1 cellular context compared by ENCODE assay signal in genomic region chr12:49567611-49568441, GRCh38.
TF ChIP-seq lines count a peak whose summit lies in the region.

TSS of gene MCRS1 (minus strand) at chr12:49568142. CDS start at chr12:49566731, 1,411 bp downstream.

TF ChIP-seq in K562, 482 proteins besides CTCF, POLR2A, EP300 and RAD21 (continued from another document and continues in another):
- no peak for TF ChIP-seq ZBTB33 (CRISPR knock-in tag; IDR thresholded peaks at IDR 0.05)
- TF ChIP-seq CEBPG (CRISPR knock-in tag; IDR thresholded peaks at IDR 0.05) = peak; percentile 31; the same call in 1 of the 2 replicates
- no peak for TF ChIP-seq CEBPG (tag; conservative IDR thresholded peaks at IDR 0.05 in 1 of 2, IDR thresholded peaks at IDR 0.05 in 1 of 2)
- no peak for TF ChIP-seq NBN (IDR thresholded peaks at IDR 0.05; ENCODE audit: low read depth)
- no peak for TF ChIP-seq PHTF2 (CRISPR knock-in tag; IDR thresholded peaks at IDR 0.05)
- no peak for TF ChIP-seq FOSL1 (tag; conservative IDR thresholded peaks at IDR 0.05)
- no peak for TF ChIP-seq HNRNPLL (IDR thresholded peaks at IDR 0.05; ENCODE audit: low read depth, low read length, poor library complexity, severe bottlenecking)
- TF ChIP-seq E2F5 (CRISPR knock-in tag; IDR thresholded peaks at IDR 0.05) = no peak
- no peak for TF ChIP-seq HOXB6 (CRISPR knock-in tag; IDR thresholded peaks at IDR 0.05; ENCODE audit: borderline replicate concordance)
- peak; percentile 98 for TF ChIP-seq ARID4B (CRISPR knock-in tag; IDR thresholded peaks at IDR 0.05)
- no peak for TF ChIP-seq CBX8 (IDR thresholded peaks at IDR 0.05; ENCODE audit: borderline replicate concordance, extremely low read depth, low read depth, low read length, poor library complexity, severe bottlenecking)
- TF ChIP-seq CHCHD3 (CRISPR knock-in tag; IDR thresholded peaks at IDR 0.05) = no peak
- 0 out of 2 replicates have a peak, but pooled peaks have one; percentile 21 for TF ChIP-seq SREBF1 (IDR thresholded peaks at IDR 0.05; ENCODE audit: borderline replicate concordance, low read depth, low read length)
- no peak for TF ChIP-seq EZH2 (IDR thresholded peaks at IDR 0.05; ENCODE audit: borderline replicate concordance, low read depth, low read length)
- no peak for TF ChIP-seq COPS2 (conservative IDR thresholded peaks at IDR 0.05)
- TF ChIP-seq ZNF583 (CRISPR knock-in tag; IDR thresholded peaks at IDR 0.05) = 0 out of 2 replicates have a peak, but pooled peaks have one; percentile 26
- TF ChIP-seq CTCFL (IDR thresholded peaks at IDR 0.05; ENCODE audit: borderline replicate concordance, insufficient read depth, low read depth, low read length, poor library complexity, severe bottlenecking) = no peak
- TF ChIP-seq NONO (IDR thresholded peaks at IDR 0.05; ENCODE audit: low read depth in 2 of 2, low read length in 1 of 2) = no peak
- no peak for TF ChIP-seq RBM25 (IDR thresholded peaks at IDR 0.05; ENCODE audit: low read depth, low read length, severe bottlenecking)
- no peak for TF ChIP-seq ERF (CRISPR knock-in tag; IDR thresholded peaks at IDR 0.05)
- no peak for TF ChIP-seq MCM3 (IDR thresholded peaks at IDR 0.05)
- peak; percentile 79 to 87; a peak in 3 of 4 replicates for TF ChIP-seq FOXK2 (conservative IDR thresholded peaks at IDR 0.05 in 1 of 2, IDR thresholded peaks at IDR 0.05 in 1 of 2; ENCODE audit: low read depth in 2 of 2)
- TF ChIP-seq ZBTB8A (IDR thresholded peaks at IDR 0.05; ENCODE audit: partially characterized antibody) = no peak
- peak in 1 of 2 experiments; percentile 64 for TF ChIP-seq AFF1 (IDR thresholded peaks at IDR 0.05; ENCODE audit: low read depth in 1 of 2, partially characterized antibody in 2 of 2)
- peak; percentile 18; the same call in 1 of the 2 replicates for TF ChIP-seq ARID1B (IDR thresholded peaks at IDR 0.05)
- TF ChIP-seq POLR2B (IDR thresholded peaks at IDR 0.05; ENCODE audit: low read depth, partially characterized antibody) = peak; percentile 99
- no peak for TF ChIP-seq SRSF9 (IDR thresholded peaks at IDR 0.05; ENCODE audit: borderline replicate concordance, low read depth, low read length)
- TF ChIP-seq MAX (CRISPR knock-in tag; IDR thresholded peaks at IDR 0.05) = peak; percentile 89
- no peak for TF ChIP-seq MIER1 (IDR thresholded peaks at IDR 0.05; ENCODE audit: low read depth)
- no peak for TF ChIP-seq MECOM (CRISPR knock-in tag; IDR thresholded peaks at IDR 0.05)
- TF ChIP-seq CC2D1A (IDR thresholded peaks at IDR 0.05) = no peak
- TF ChIP-seq MBD2 (IDR thresholded peaks at IDR 0.05; ENCODE audit: borderline replicate concordance, low read depth) = peak; percentile 78; the same call in 1 of the 2 replicates
- no peak for TF ChIP-seq BRD9 (IDR thresholded peaks at IDR 0.05; ENCODE audit: low read depth, partially characterized antibody)
- peak; percentile 89 for TF ChIP-seq POLR2G (IDR thresholded peaks at IDR 0.05; ENCODE audit: low read depth, low read length)
- no peak for TF ChIP-seq HINFP (tag; conservative IDR thresholded peaks at IDR 0.05; ENCODE audit: low read depth)
- no peak for TF ChIP-seq CHD2 (IDR thresholded peaks at IDR 0.05; ENCODE audit: low read depth, low read length)
- TF ChIP-seq ZSCAN29 (IDR thresholded peaks at IDR 0.05) = no peak
- TF ChIP-seq CHD4 (IDR thresholded peaks at IDR 0.05; ENCODE audit: insufficient read depth, insufficient replicate concordance, low read depth, low read length, poor library complexity, severe bottlenecking) = no peak
- no peak for TF ChIP-seq ZNF121 (CRISPR knock-in tag; conservative IDR thresholded peaks at IDR 0.05)
- TF ChIP-seq GATAD2A (IDR thresholded peaks at IDR 0.05) = no peak
- no peak for TF ChIP-seq SOX6 (IDR thresholded peaks at IDR 0.05)
- TF ChIP-seq NFIX (CRISPR knock-in tag; IDR thresholded peaks at IDR 0.05; ENCODE audit: low read depth) = no peak
- TF ChIP-seq RNF219 (CRISPR knock-in tag; IDR thresholded peaks at IDR 0.05) = no peak
- no peak; the same call in 1 of the 2 replicates for TF ChIP-seq ZHX1 (conservative IDR thresholded peaks at IDR 0.05; ENCODE audit: low read length)
